In the genomic region with DNA sequence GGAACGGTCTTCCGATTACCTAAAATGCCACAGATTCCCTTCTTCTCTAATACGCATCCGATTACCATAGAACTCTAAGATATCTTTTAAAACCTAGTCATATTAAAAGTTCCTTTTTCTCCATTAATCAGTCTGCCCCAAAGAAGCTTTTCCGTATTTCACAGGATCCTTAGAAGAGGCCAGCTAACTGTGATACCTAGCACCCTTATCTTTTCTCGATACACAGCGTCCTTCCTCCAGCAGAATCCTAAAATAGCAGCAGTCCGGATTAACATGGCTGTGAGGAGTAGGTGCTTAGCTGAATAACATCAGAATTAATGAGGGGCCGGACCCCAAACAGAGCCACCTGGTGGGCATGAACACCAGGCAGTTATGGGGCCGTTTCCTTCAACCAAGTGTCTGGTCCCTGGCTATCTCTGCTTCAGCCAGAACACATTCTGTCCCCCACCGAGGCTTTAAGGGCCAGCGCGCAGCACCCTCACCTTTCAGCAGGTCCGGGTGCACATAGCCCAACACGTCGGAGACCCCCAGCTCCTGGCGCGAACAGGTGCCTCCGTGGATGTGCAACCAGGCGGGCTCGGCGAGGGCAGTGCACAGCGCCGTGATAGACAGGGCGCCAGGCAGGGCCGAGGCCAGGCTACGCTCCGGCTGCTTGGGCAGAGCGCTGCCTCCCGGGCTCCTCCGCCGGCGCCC, we compare ENCODE assay signal across 8 cellular contexts.
DNase-seq lines count a peak whose midpoint lies in the region; ATAC-seq, FAIRE-seq and TF ChIP-seq lines count a peak whose summit lies in the region.

No MANE protein-coding gene starts in this region.

- H3K36me3 ChIP-seq in BLaER1 (peaks cover 69% of the 10 kb centered on the region), neutrophil (peaks cover 59% of the 10 kb centered on the region)

- peak overlapping the region; percentile 90 for H3K27ac ChIP-seq in BLaER1
- H3K27ac ChIP-seq in neutrophil = peak overlapping the region; percentile 95

- peak overlapping the region; percentile 90 for H3K4me3 ChIP-seq in BLaER1
- H3K4me3 ChIP-seq in neutrophil (ENCODE audit: low read depth in 1 of 2, low read length in 1 of 2) = peak overlapping the region; percentile 71 to 87

- H3K9me3 ChIP-seq in BLaER1 (no peaks in the 10 kb centered on the region), neutrophil (no peaks in the 10 kb centered on the region)

- no peak for TF ChIP-seq POLR2A in H54 (IDR thresholded peaks at IDR 0.05; ENCODE audit: low read depth, low read length)

- DNase-seq in GM19239 (ENCODE audit: insufficient read length, low spot score) (peak; percentile 48), NCI-H146 (lab: John Stamatoyannopoulos, UW) (peak; percentile 36), fibroblast of peridontal ligament (ENCODE audit: extremely low read depth) (peak; percentile 40), H54 (ENCODE audit: insufficient read length, low spot score) (no peak)
- DNase-seq in activated CD8-positive, alpha-beta memory T cell treated with anti-CD3 and anti-CD28 coated beads for 48 hours (ENCODE audit: low read depth in 2 of 3, low spot score in 2 of 3) = peak in 2 of 3 experiments; percentile 11 to 13

- H3K9ac ChIP-seq in BLaER1 = peak overlapping the region; percentile 89

- FAIRE-seq in GM19239 (lab: Jason Lieb, UNC) (no peak), H54 (lab: Jason Lieb, UNC) (no peak)

- no peak for ATAC-seq in GM19395 (IDR thresholded peaks at IDR 0.05; ENCODE audit: unreplicated experiment)

- H3K4me1 ChIP-seq in BLaER1 (peaks cover 48% of the 10 kb centered on the region), neutrophil (ENCODE audit: control insufficient read depth in 1 of 2, insufficient read depth in 1 of 2, low read depth in 1 of 2, low read length in 1 of 2) (peaks cover 56 to 68% of the 10 kb centered on the region in 2 experiments)

- H3K27me3 ChIP-seq in BLaER1 (no peaks in the 10 kb centered on the region), neutrophil (no peaks in the 10 kb centered on the region)

- no peak for TF ChIP-seq CTCF in neutrophil (IDR thresholded peaks at IDR 0.05)

- peak overlapping the region; percentile 94 for H3K4me2 ChIP-seq in BLaER1

- H4K20me1 ChIP-seq in BLaER1 = peaks cover 92% of the 10 kb centered on the region
